ENCODE assay signal across 1 cellular context in the genomic region with DNA sequence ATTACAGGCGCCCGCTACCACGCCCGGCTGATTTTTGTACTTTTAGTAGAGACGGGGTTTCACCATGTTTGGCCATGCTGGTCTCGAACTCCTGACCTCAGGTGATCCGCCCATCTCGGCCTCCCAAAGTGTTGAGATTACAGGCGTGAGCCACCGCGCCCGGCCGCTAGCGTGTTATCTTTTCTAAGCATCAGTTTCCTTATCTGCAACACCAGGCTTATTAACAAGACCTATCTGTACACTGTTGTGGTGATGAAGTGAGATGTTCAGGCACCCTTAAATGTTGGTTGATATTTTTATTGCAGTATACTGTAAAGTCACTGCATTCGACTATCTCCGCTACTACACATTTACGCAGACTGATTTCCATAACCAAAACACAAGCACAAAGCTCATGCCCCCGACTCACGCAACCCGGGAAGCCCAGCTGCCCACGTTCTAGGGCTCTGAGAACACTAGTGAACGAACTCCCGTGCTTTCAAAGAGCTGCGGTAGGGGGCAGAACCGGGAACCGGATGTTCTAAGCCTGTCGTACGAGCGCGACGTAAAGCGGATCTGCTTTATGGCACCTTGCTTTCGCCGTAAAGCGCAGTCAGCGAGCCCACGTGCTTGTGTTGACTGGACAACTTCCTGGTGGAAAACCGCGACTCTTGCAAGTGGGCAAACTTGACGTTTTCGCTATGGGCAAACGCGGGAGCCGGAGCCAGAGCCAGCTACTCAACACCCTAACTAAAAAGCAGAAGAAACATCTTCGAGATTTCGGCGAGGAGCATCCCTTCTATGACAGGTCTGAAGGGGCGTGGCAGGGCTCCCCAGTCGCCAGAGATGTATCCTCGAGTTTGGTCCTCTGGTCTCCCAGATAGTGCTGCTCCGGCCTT.
TF ChIP-seq lines count a peak whose summit lies in the region.

UTP25 (plus strand) TSS at position 589 of the 878 bp plus-strand sequence; CDS start at position 681, 92 bp downstream.

TF ChIP-seq in K562, 482 proteins besides CTCF, POLR2A, EP300 and RAD21 (continued from another document and continues in another):
- TF ChIP-seq, protein P1, sequence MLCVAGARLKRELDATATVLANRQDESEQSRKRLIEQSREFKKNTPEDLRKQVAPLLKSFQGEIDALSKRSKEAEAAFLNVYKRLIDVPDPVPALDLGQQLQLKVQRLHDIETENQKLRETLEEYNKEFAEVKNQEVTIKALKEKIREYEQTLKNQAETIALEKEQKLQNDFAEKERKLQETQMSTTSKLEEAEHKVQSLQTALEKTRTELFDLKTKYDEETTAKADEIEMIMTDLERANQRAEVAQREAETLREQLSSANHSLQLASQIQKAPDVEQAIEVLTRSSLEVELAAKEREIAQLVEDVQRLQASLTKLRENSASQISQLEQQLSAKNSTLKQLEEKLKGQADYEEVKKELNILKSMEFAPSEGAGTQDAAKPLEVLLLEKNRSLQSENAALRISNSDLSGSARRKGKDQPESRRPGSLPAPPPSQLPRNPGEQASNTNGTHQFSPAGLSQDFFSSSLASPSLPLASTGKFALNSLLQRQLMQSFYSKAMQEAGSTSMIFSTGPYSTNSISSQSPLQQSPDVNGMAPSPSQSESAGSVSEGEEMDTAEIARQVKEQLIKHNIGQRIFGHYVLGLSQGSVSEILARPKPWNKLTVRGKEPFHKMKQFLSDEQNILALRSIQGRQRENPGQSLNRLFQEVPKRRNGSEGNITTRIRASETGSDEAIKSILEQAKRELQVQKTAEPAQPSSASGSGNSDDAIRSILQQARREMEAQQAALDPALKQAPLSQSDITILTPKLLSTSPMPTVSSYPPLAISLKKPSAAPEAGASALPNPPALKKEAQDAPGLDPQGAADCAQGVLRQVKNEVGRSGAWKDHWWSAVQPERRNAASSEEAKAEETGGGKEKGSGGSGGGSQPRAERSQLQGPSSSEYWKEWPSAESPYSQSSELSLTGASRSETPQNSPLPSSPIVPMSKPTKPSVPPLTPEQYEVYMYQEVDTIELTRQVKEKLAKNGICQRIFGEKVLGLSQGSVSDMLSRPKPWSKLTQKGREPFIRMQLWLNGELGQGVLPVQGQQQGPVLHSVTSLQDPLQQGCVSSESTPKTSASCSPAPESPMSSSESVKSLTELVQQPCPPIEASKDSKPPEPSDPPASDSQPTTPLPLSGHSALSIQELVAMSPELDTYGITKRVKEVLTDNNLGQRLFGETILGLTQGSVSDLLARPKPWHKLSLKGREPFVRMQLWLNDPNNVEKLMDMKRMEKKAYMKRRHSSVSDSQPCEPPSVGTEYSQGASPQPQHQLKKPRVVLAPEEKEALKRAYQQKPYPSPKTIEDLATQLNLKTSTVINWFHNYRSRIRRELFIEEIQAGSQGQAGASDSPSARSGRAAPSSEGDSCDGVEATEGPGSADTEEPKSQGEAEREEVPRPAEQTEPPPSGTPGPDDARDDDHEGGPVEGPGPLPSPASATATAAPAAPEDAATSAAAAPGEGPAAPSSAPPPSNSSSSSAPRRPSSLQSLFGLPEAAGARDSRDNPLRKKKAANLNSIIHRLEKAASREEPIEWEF (CRISPR knock-in tag; IDR thresholded peaks at IDR 0.05), result no peak
- TF ChIP-seq PTRF (tag; IDR thresholded peaks at IDR 0.05) (no peak), ZNF785 (CRISPR knock-in tag; IDR thresholded peaks at IDR 0.05) (no peak), RNF2 (IDR thresholded peaks at IDR 0.05) (no peak), MGA (IDR thresholded peaks at IDR 0.05) (peak; percentile 79), ZSCAN29 (IDR thresholded peaks at IDR 0.05) (no peak), GTF2F1 (IDR thresholded peaks at IDR 0.05; ENCODE audit: low read depth, low read length) (no peak), CREM (IDR thresholded peaks at IDR 0.05; ENCODE audit: low read depth) (peak; percentile 90), KLF16 (IDR thresholded peaks at IDR 0.05) (peak; percentile 63; the same call in 1 of the 2 replicates), ZNF561 (CRISPR knock-in tag; conservative IDR thresholded peaks at IDR 0.05) (no peak), PML (IDR thresholded peaks at IDR 0.05; ENCODE audit: low read length) (no peak; the same call in 1 of the 2 replicates), ZC3H4 (CRISPR knock-in tag; IDR thresholded peaks at IDR 0.05; ENCODE audit: borderline replicate concordance) (no peak), CREB1 (IDR thresholded peaks at IDR 0.05) (peak; percentile 83), CREB1 (CRISPR knock-in tag; IDR thresholded peaks at IDR 0.05) (no peak), THRAP3 (IDR thresholded peaks at IDR 0.05; ENCODE audit: borderline replicate concordance) (no peak), MITF (IDR thresholded peaks at IDR 0.05) (peak; percentile 62; the same call in 1 of the 2 replicates), ZSCAN32 (CRISPR knock-in tag; IDR thresholded peaks at IDR 0.05) (no peak), ZNF778 (CRISPR knock-in tag; IDR thresholded peaks at IDR 0.05) (no peak), PHF21A (IDR thresholded peaks at IDR 0.05; ENCODE audit: borderline replicate concordance, low read depth) (no peak), CHD2 (IDR thresholded peaks at IDR 0.05; ENCODE audit: low read depth, low read length) (no peak), CREBBP (IDR thresholded peaks at IDR 0.05; ENCODE audit: low read depth, low read length) (no peak), NFIC (IDR thresholded peaks at IDR 0.05) (peak; percentile 52), SMARCE1 (IDR thresholded peaks at IDR 0.05) (peak; percentile 92), JUND (IDR thresholded peaks at IDR 0.05; ENCODE audit: borderline replicate concordance, low read depth, low read length) (peak; percentile 80), JUND (tag; IDR thresholded peaks at IDR 0.05; ENCODE audit: borderline replicate concordance, low read depth, low read length) (peak; percentile 80; the same call in 2 of the 3 replicates), BRF2 (IDR thresholded peaks at IDR 0.05; ENCODE audit: borderline replicate concordance, insufficient read depth, insufficient read length) (no peak), LCOR (CRISPR knock-in tag; IDR thresholded peaks at IDR 0.05) (peak; percentile 24; the same call in 1 of the 2 replicates), ELF4 (CRISPR knock-in tag; IDR thresholded peaks at IDR 0.05) (peak; percentile 83; the same call in 1 of the 2 replicates), SNAPC5 (CRISPR knock-in tag; IDR thresholded peaks at IDR 0.05) (no peak)
- TF ChIP-seq, protein P2, sequence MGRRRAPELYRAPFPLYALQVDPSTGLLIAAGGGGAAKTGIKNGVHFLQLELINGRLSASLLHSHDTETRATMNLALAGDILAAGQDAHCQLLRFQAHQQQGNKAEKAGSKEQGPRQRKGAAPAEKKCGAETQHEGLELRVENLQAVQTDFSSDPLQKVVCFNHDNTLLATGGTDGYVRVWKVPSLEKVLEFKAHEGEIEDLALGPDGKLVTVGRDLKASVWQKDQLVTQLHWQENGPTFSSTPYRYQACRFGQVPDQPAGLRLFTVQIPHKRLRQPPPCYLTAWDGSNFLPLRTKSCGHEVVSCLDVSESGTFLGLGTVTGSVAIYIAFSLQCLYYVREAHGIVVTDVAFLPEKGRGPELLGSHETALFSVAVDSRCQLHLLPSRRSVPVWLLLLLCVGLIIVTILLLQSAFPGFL (CRISPR knock-in tag; IDR thresholded peaks at IDR 0.05), result no peak
- TF ChIP-seq, protein P3, sequence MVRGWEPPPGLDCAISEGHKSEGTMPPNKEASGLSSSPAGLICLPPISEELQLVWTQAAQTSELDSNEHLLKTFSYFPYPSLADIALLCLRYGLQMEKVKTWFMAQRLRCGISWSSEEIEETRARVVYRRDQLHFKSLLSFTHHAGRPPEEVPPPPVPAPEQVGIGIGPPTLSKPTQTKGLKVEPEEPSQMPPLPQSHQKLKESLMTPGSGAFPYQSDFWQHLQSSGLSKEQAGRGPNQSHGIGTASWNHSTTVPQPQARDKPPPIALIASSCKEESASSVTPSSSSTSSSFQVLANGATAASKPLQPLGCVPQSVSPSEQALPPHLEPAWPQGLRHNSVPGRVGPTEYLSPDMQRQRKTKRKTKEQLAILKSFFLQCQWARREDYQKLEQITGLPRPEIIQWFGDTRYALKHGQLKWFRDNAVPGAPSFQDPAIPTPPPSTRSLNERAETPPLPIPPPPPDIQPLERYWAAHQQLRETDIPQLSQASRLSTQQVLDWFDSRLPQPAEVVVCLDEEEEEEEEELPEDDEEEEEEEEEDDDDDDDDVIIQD (CRISPR knock-in tag; IDR thresholded peaks at IDR 0.05), result no peak
